In the genomic region with DNA sequence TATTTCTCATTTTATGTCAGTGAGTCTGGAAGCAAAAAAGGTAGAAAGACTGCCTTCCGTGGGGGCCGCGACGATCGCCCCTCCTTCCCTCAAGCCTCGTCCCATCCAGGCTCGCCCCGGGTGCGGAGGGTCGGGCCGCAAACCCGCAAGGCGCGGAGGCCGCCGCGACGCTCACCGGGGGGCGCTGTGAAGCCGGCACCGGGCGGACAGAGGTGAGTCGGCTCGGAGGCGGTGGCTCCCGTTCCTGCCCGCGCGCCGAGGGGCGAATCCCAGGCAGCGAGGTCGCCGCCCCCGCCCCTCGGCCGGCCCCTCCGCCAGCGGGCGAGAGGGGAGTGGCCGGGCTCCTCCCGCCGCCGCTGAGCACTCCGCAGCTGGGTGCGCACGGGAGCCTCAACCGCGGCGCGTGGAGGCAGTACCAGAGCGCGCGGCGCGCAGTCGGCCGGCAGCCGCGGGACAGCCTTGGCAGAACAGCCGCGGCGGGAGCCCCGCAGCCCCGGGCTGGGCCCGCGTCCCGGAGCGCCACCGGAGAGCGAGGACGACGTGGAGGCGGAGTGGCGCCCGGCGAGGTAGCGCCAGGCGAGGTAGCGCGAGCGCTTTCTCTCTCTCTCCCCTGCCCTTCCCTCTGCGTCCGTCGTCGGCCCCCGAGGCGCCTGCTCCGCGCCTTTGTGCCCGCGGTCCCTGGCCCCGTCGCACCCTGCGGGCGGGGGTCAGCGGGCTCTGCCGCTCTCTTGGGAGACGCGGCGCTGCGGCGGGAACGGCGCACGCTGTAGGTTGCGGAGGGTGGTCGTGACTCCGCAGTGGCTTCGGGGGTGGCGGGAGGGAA, we compare ENCODE assay signal across 1 cellular context.
A peak's percentile ranks its signal among the peaks of the same experiment; 100 is the strongest.
TF ChIP-seq lines count a peak whose summit lies in the region.

A gene (plus strand): TSS at position 359 of the 823 bp plus-strand sequence. CDS start 31,492 bp downstream, outside the sequence.

TF ChIP-seq in HepG2, 621 proteins besides CTCF, POLR2A, EP300 and RAD21 (continued from another document and continues in another):
- TF ChIP-seq, protein P1, sequence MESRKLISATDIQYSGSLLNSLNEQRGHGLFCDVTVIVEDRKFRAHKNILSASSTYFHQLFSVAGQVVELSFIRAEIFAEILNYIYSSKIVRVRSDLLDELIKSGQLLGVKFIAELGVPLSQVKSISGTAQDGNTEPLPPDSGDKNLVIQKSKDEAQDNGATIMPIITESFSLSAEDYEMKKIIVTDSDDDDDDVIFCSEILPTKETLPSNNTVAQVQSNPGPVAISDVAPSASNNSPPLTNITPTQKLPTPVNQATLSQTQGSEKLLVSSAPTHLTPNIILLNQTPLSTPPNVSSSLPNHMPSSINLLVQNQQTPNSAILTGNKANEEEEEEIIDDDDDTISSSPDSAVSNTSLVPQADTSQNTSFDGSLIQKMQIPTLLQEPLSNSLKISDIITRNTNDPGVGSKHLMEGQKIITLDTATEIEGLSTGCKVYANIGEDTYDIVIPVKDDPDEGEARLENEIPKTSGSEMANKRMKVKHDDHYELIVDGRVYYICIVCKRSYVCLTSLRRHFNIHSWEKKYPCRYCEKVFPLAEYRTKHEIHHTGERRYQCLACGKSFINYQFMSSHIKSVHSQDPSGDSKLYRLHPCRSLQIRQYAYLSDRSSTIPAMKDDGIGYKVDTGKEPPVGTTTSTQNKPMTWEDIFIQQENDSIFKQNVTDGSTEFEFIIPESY (CRISPR knock-in tag; IDR thresholded peaks at IDR 0.05): peak; percentile 48; the same call in 1 of the 2 replicates
- TF ChIP-seq ZNF720 (CRISPR knock-in tag; IDR thresholded peaks at IDR 0.05): no peak
- no peak for TF ChIP-seq PLRG1 (conservative IDR thresholded peaks at IDR 0.05)
- TF ChIP-seq GATAD1 (CRISPR knock-in tag; IDR thresholded peaks at IDR 0.05): peak; percentile 70
- peak; percentile 27; the same call in 1 of the 2 replicates for TF ChIP-seq GFI1 (CRISPR knock-in tag; IDR thresholded peaks at IDR 0.05; ENCODE audit: borderline replicate concordance)
- TF ChIP-seq ZNF766 (CRISPR knock-in tag; IDR thresholded peaks at IDR 0.05; ENCODE audit: borderline replicate concordance): peak; percentile 90
- 0 out of 2 replicates have a peak, but pooled peaks have one; percentile 26 for TF ChIP-seq KDM5A (IDR thresholded peaks at IDR 0.05; ENCODE audit: borderline replicate concordance, low read length)
- TF ChIP-seq, protein P2, sequence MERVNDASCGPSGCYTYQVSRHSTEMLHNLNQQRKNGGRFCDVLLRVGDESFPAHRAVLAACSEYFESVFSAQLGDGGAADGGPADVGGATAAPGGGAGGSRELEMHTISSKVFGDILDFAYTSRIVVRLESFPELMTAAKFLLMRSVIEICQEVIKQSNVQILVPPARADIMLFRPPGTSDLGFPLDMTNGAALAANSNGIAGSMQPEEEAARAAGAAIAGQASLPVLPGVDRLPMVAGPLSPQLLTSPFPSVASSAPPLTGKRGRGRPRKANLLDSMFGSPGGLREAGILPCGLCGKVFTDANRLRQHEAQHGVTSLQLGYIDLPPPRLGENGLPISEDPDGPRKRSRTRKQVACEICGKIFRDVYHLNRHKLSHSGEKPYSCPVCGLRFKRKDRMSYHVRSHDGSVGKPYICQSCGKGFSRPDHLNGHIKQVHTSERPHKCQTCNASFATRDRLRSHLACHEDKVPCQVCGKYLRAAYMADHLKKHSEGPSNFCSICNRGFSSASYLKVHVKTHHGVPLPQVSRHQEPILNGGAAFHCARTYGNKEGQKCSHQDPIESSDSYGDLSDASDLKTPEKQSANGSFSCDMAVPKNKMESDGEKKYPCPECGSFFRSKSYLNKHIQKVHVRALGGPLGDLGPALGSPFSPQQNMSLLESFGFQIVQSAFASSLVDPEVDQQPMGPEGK (CRISPR knock-in tag; IDR thresholded peaks at IDR 0.05): peak; percentile 78
- no peak; the same call in 1 of the 2 replicates for TF ChIP-seq ZBTB42 (CRISPR knock-in tag; IDR thresholded peaks at IDR 0.05)
- TF ChIP-seq DNMT1 (CRISPR knock-in tag; IDR thresholded peaks at IDR 0.05): peak; percentile 97
- TF ChIP-seq FOXA1 (IDR thresholded peaks at IDR 0.05): no peak
- TF ChIP-seq FOXA1 (CRISPR knock-in tag; IDR thresholded peaks at IDR 0.05): peak; percentile 43; the same call in 1 of the 2 replicates
- TF ChIP-seq ZNF101 (CRISPR knock-in tag; IDR thresholded peaks at IDR 0.05; ENCODE audit: borderline replicate concordance, low read depth): 0 out of 2 replicates have a peak, but pooled peaks have one; percentile 26
- TF ChIP-seq, protein P3, sequence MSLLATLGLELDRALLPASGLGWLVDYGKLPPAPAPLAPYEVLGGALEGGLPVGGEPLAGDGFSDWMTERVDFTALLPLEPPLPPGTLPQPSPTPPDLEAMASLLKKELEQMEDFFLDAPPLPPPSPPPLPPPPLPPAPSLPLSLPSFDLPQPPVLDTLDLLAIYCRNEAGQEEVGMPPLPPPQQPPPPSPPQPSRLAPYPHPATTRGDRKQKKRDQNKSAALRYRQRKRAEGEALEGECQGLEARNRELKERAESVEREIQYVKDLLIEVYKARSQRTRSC (CRISPR knock-in tag; IDR thresholded peaks at IDR 0.05; ENCODE audit: low read depth): no peak; the same call in 1 of the 2 replicates
- TF ChIP-seq, protein P4, sequence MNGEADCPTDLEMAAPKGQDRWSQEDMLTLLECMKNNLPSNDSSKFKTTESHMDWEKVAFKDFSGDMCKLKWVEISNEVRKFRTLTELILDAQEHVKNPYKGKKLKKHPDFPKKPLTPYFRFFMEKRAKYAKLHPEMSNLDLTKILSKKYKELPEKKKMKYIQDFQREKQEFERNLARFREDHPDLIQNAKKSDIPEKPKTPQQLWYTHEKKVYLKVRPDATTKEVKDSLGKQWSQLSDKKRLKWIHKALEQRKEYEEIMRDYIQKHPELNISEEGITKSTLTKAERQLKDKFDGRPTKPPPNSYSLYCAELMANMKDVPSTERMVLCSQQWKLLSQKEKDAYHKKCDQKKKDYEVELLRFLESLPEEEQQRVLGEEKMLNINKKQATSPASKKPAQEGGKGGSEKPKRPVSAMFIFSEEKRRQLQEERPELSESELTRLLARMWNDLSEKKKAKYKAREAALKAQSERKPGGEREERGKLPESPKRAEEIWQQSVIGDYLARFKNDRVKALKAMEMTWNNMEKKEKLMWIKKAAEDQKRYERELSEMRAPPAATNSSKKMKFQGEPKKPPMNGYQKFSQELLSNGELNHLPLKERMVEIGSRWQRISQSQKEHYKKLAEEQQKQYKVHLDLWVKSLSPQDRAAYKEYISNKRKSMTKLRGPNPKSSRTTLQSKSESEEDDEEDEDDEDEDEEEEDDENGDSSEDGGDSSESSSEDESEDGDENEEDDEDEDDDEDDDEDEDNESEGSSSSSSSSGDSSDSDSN (CRISPR knock-in tag; IDR thresholded peaks at IDR 0.05): peak; percentile 95
- TF ChIP-seq, protein P5, sequence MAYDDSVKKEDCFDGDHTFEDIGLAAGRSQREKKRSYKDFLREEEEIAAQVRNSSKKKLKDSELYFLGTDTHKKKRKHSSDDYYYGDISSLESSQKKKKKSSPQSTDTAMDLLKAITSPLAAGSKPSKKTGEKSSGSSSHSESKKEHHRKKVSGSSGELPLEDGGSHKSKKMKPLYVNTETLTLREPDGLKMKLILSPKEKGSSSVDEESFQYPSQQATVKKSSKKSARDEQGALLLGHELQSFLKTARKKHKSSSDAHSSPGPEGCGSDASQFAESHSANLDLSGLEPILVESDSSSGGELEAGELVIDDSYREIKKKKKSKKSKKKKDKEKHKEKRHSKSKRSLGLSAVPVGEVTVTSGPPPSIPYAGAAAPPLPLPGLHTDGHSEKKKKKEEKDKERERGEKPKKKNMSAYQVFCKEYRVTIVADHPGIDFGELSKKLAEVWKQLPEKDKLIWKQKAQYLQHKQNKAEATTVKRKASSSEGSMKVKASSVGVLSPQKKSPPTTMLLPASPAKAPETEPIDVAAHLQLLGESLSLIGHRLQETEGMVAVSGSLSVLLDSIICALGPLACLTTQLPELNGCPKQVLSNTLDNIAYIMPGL (CRISPR knock-in tag; IDR thresholded peaks at IDR 0.05; ENCODE audit: borderline replicate concordance in 1 of 2, low read depth in 1 of 2): peak; percentile 92 to 97
- TF ChIP-seq ZNF383 (CRISPR knock-in tag; IDR thresholded peaks at IDR 0.05; ENCODE audit: borderline replicate concordance): peak; percentile 95
- TF ChIP-seq SAFB2 (CRISPR knock-in tag; IDR thresholded peaks at IDR 0.05; ENCODE audit: borderline replicate concordance, low read depth): peak; percentile 94
- no peak for TF ChIP-seq HHEX (CRISPR knock-in tag; IDR thresholded peaks at IDR 0.05)
- peak; percentile 92 for TF ChIP-seq KDM2A (CRISPR knock-in tag; IDR thresholded peaks at IDR 0.05; ENCODE audit: borderline replicate concordance, low read depth)
- peak; percentile 91 for TF ChIP-seq SALL1 (CRISPR knock-in tag; IDR thresholded peaks at IDR 0.05)
- TF ChIP-seq, protein P6, sequence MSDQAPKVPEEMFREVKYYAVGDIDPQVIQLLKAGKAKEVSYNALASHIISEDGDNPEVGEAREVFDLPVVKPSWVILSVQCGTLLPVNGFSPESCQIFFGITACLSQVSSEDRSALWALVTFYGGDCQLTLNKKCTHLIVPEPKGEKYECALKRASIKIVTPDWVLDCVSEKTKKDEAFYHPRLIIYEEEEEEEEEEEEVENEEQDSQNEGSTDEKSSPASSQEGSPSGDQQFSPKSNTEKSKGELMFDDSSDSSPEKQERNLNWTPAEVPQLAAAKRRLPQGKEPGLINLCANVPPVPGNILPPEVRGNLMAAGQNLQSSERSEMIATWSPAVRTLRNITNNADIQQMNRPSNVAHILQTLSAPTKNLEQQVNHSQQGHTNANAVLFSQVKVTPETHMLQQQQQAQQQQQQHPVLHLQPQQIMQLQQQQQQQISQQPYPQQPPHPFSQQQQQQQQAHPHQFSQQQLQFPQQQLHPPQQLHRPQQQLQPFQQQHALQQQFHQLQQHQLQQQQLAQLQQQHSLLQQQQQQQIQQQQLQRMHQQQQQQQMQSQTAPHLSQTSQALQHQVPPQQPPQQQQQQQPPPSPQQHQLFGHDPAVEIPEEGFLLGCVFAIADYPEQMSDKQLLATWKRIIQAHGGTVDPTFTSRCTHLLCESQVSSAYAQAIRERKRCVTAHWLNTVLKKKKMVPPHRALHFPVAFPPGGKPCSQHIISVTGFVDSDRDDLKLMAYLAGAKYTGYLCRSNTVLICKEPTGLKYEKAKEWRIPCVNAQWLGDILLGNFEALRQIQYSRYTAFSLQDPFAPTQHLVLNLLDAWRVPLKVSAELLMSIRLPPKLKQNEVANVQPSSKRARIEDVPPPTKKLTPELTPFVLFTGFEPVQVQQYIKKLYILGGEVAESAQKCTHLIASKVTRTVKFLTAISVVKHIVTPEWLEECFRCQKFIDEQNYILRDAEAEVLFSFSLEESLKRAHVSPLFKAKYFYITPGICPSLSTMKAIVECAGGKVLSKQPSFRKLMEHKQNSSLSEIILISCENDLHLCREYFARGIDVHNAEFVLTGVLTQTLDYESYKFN (CRISPR knock-in tag; conservative IDR thresholded peaks at IDR 0.05): peak; percentile 51
- TF ChIP-seq, protein P7, sequence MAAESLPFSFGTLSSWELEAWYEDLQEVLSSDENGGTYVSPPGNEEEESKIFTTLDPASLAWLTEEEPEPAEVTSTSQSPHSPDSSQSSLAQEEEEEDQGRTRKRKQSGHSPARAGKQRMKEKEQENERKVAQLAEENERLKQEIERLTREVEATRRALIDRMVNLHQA (CRISPR knock-in tag; IDR thresholded peaks at IDR 0.05): no peak
- TF ChIP-seq NRL (CRISPR knock-in tag; IDR thresholded peaks at IDR 0.05; ENCODE audit: borderline replicate concordance): 0 out of 2 replicates have a peak, but pooled peaks have one; percentile 31
- TF ChIP-seq, protein P8, sequence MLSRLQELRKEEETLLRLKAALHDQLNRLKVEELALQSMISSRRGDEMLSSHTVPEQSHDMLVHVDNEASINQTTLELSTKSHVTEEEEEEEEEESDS (CRISPR knock-in tag; IDR thresholded peaks at IDR 0.05; ENCODE audit: borderline replicate concordance): peak; percentile 52; the same call in 1 of the 2 replicates
- 0 out of 2 replicates have a peak, but pooled peaks have one; percentile 39 for TF ChIP-seq FIP1L1 (IDR thresholded peaks at IDR 0.05; ENCODE audit: borderline replicate concordance, insufficient read depth, low read depth, low read length)
- peak; percentile 63; the same call in 1 of the 2 replicates for TF ChIP-seq MYC (CRISPR knock-in tag; IDR thresholded peaks at IDR 0.05; ENCODE audit: borderline replicate concordance)
- peak; percentile 77 for TF ChIP-seq ELF3 (CRISPR knock-in tag; IDR thresholded peaks at IDR 0.05)
- TF ChIP-seq CREM (IDR thresholded peaks at IDR 0.05): no peak
- TF ChIP-seq CREM (CRISPR knock-in tag; IDR thresholded peaks at IDR 0.05): no peak
- no peak for TF ChIP-seq NR2F6 (IDR thresholded peaks at IDR 0.05)
- 0 out of 2 replicates have a peak, but pooled peaks have one; percentile 33 for TF ChIP-seq NR2F6 (CRISPR knock-in tag; IDR thresholded peaks at IDR 0.05)
- peak; percentile 79 for TF ChIP-seq THAP11 (CRISPR knock-in tag; IDR thresholded peaks at IDR 0.05)
- TF ChIP-seq YEATS4 (CRISPR knock-in tag; IDR thresholded peaks at IDR 0.05; ENCODE audit: borderline replicate concordance): peak; percentile 93
- TF ChIP-seq, protein P9, sequence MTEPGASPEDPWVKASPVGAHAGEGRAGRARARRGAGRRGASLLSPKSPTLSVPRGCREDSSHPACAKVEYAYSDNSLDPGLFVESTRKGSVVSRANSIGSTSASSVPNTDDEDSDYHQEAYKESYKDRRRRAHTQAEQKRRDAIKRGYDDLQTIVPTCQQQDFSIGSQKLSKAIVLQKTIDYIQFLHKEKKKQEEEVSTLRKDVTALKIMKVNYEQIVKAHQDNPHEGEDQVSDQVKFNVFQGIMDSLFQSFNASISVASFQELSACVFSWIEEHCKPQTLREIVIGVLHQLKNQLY (CRISPR knock-in tag; IDR thresholded peaks at IDR 0.05): 0 out of 2 replicates have a peak, but pooled peaks have one; percentile 16
- peak; percentile 69; the same call in 1 of the 2 replicates for TF ChIP-seq AKAP8 (CRISPR knock-in tag; IDR thresholded peaks at IDR 0.05)
- peak; percentile 90 for TF ChIP-seq SPEN (CRISPR knock-in tag; IDR thresholded peaks at IDR 0.05; ENCODE audit: low read depth)
- TF ChIP-seq, protein P10, sequence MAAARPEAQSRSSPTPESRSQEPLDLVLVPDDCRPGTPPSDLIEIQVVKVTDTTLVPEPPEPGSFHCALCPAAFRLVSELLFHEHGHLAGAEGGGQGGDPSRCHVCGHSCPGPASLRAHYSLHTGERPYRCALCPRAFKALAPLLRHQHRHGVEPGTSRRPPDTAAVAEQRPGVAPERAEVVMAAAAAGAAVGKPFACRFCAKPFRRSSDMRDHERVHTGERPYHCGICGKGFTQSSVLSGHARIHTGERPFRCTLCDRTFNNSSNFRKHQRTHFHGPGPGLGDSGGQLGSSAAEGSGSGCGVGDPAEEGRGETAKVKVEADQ (CRISPR knock-in tag; IDR thresholded peaks at IDR 0.05; ENCODE audit: borderline replicate concordance): peak; percentile 86
- TF ChIP-seq CENPT (CRISPR knock-in tag; IDR thresholded peaks at IDR 0.05; ENCODE audit: low read depth): no peak
- peak; percentile 69; the same call in 1 of the 2 replicates for TF ChIP-seq TSC22D2 (CRISPR knock-in tag; IDR thresholded peaks at IDR 0.05; ENCODE audit: borderline replicate concordance)
- TF ChIP-seq HNRNPK (IDR thresholded peaks at IDR 0.05; ENCODE audit: low read depth, low read length, poor library complexity, severe bottlenecking): peak; percentile 57
- peak; percentile 76 for TF ChIP-seq ZNF749 (CRISPR knock-in tag; IDR thresholded peaks at IDR 0.05; ENCODE audit: borderline replicate concordance)
